1 cellular context compared by ENCODE assay signal in the genomic region with DNA sequence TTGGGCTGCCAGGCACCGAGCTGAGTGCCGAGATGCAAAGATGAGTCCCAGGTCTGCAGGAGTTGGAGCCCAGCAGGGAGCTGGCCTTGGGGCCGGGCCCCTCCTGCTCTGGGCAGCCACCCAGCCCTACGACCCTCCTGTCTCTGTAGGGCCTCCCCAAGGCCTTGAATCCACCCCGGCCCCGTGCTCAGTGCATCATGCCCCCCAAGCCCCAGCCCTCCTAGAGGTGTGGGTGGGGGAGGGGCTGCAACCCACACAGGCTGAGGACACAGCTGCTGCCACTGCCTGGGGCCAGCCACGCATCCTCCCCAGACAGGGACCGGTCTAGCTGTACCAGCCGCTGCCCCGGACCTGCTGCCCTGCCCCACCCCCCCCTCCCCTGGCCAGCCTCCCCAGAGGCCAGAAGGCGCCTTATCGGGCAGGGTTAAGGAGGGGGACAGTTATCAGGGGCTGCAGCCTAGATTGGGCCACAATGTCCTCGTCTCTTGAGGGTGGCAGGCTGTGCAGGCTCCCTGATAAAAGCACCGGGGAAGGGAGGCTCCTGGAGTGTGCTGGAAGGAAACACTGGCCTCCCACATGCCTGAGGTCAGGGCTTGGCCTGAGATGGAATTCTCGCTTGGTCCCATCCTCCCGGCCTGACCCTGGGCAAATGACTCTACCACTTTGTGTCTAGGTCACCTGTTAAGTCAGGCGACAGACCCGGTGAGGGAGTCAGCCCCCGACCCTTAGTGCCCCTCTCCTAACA.
TF ChIP-seq lines count a peak whose summit lies in the region.

No MANE protein-coding gene starts in this region.

TF ChIP-seq in HepG2, 621 proteins besides CTCF, POLR2A, EP300 and RAD21 (continued from another document):
- TF ChIP-seq, protein P1, sequence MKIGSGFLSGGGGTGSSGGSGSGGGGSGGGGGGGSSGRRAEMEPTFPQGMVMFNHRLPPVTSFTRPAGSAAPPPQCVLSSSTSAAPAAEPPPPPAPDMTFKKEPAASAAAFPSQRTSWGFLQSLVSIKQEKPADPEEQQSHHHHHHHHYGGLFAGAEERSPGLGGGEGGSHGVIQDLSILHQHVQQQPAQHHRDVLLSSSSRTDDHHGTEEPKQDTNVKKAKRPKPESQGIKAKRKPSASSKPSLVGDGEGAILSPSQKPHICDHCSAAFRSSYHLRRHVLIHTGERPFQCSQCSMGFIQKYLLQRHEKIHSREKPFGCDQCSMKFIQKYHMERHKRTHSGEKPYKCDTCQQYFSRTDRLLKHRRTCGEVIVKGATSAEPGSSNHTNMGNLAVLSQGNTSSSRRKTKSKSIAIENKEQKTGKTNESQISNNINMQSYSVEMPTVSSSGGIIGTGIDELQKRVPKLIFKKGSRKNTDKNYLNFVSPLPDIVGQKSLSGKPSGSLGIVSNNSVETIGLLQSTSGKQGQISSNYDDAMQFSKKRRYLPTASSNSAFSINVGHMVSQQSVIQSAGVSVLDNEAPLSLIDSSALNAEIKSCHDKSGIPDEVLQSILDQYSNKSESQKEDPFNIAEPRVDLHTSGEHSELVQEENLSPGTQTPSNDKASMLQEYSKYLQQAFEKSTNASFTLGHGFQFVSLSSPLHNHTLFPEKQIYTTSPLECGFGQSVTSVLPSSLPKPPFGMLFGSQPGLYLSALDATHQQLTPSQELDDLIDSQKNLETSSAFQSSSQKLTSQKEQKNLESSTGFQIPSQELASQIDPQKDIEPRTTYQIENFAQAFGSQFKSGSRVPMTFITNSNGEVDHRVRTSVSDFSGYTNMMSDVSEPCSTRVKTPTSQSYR (CRISPR knock-in tag; IDR thresholded peaks at IDR 0.05; ENCODE audit: borderline replicate concordance): 0 out of 2 replicates have a peak, but pooled peaks have one; percentile 59
- TF ChIP-seq AHR (CRISPR knock-in tag; IDR thresholded peaks at IDR 0.05) (no peak), NFE2L1 (CRISPR knock-in tag; IDR thresholded peaks at IDR 0.05; ENCODE audit: borderline replicate concordance) (0 out of 2 replicates have a peak, but pooled peaks have one; percentile 27), RFX1 (IDR thresholded peaks at IDR 0.05) (no peak), SRSF1 (optimal IDR thresholded peaks at IDR 0.05; ENCODE audit: low read depth, low read length) (peak; percentile 66), HOXA9 (CRISPR knock-in tag; IDR thresholded peaks at IDR 0.05; ENCODE audit: borderline replicate concordance) (no peak), HNRNPL (IDR thresholded peaks at IDR 0.05; ENCODE audit: low read depth, low read length) (0 out of 2 replicates have a peak, but pooled peaks have one; percentile 55), ZNF275 (CRISPR knock-in tag; IDR thresholded peaks at IDR 0.05; ENCODE audit: borderline replicate concordance) (no peak), NKX3-1 (CRISPR knock-in tag; IDR thresholded peaks at IDR 0.05) (no peak), FOXJ3 (CRISPR knock-in tag; IDR thresholded peaks at IDR 0.05; ENCODE audit: borderline replicate concordance) (no peak), ZNF10 (CRISPR knock-in tag; IDR thresholded peaks at IDR 0.05; ENCODE audit: borderline replicate concordance, low read depth) (no peak), HOXA7 (CRISPR knock-in tag; IDR thresholded peaks at IDR 0.05) (no peak; the same call in 1 of the 2 replicates), ZNF207 (IDR thresholded peaks at IDR 0.05; ENCODE audit: borderline replicate concordance) (no peak), ATF7-NPFF (CRISPR knock-in tag; IDR thresholded peaks at IDR 0.05; ENCODE audit: low read depth) (no peak), SOX6 (IDR thresholded peaks at IDR 0.05) (no peak), SOX6 (CRISPR knock-in tag; IDR thresholded peaks at IDR 0.05) (no peak), NR2F2 (IDR thresholded peaks at IDR 0.05; ENCODE audit: borderline replicate concordance, low read depth) (no peak), ZNF563 (CRISPR knock-in tag; IDR thresholded peaks at IDR 0.05) (no peak), YEATS2 (CRISPR knock-in tag; IDR thresholded peaks at IDR 0.05; ENCODE audit: borderline replicate concordance) (no peak), ZNF12 (CRISPR knock-in tag; IDR thresholded peaks at IDR 0.05) (no peak), ZNF772 (CRISPR knock-in tag; IDR thresholded peaks at IDR 0.05) (peak; percentile 35; the same call in 1 of the 2 replicates), CSRNP1 (CRISPR knock-in tag; IDR thresholded peaks at IDR 0.05) (0 out of 2 replicates have a peak, but pooled peaks have one; percentile 1), KLF12 (CRISPR knock-in tag; IDR thresholded peaks at IDR 0.05; ENCODE audit: borderline replicate concordance) (no peak), NRL (CRISPR knock-in tag; IDR thresholded peaks at IDR 0.05; ENCODE audit: borderline replicate concordance) (no peak), ARNT2 (CRISPR knock-in tag; IDR thresholded peaks at IDR 0.05; ENCODE audit: low read depth) (0 out of 2 replicates have a peak, but pooled peaks have one; percentile 8), ZMYM4 (CRISPR knock-in tag; IDR thresholded peaks at IDR 0.05) (no peak), TGIF2 (CRISPR knock-in tag; IDR thresholded peaks at IDR 0.05) (peak; percentile 55; the same call in 1 of the 2 replicates), NFIC (IDR thresholded peaks at IDR 0.05; ENCODE audit: low read length) (no peak)
- TF ChIP-seq, protein P2, sequence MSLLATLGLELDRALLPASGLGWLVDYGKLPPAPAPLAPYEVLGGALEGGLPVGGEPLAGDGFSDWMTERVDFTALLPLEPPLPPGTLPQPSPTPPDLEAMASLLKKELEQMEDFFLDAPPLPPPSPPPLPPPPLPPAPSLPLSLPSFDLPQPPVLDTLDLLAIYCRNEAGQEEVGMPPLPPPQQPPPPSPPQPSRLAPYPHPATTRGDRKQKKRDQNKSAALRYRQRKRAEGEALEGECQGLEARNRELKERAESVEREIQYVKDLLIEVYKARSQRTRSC (CRISPR knock-in tag; IDR thresholded peaks at IDR 0.05; ENCODE audit: low read depth): no peak
- TF ChIP-seq, protein P3, sequence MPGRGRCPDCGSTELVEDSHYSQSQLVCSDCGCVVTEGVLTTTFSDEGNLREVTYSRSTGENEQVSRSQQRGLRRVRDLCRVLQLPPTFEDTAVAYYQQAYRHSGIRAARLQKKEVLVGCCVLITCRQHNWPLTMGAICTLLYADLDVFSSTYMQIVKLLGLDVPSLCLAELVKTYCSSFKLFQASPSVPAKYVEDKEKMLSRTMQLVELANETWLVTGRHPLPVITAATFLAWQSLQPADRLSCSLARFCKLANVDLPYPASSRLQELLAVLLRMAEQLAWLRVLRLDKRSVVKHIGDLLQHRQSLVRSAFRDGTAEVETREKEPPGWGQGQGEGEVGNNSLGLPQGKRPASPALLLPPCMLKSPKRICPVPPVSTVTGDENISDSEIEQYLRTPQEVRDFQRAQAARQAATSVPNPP (CRISPR knock-in tag; IDR thresholded peaks at IDR 0.05): no peak
- TF ChIP-seq, protein P4, sequence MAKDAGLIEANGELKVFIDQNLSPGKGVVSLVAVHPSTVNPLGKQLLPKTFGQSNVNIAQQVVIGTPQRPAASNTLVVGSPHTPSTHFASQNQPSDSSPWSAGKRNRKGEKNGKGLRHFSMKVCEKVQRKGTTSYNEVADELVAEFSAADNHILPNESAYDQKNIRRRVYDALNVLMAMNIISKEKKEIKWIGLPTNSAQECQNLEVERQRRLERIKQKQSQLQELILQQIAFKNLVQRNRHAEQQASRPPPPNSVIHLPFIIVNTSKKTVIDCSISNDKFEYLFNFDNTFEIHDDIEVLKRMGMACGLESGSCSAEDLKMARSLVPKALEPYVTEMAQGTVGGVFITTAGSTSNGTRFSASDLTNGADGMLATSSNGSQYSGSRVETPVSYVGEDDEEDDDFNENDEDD (CRISPR knock-in tag; IDR thresholded peaks at IDR 0.05; ENCODE audit: borderline replicate concordance): no peak
- TF ChIP-seq, protein P5, sequence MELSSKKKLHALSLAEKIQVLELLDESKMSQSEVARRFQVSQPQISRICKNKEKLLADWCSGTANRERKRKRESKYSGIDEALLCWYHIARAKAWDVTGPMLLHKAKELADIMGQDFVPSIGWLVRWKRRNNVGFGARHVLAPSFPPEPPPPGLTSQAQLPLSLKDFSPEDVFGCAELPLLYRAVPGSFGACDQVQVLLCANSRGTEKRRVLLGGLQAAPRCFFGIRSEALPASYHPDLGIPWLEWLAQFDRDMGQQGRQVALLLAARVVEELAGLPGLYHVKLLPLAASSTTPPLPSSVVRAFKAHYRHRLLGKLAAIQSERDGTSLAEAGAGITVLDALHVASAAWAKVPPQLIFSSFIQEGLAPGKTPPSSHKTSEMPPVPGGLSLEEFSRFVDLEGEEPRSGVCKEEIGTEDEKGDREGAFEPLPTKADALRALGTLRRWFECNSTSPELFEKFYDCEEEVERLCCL (CRISPR knock-in tag; IDR thresholded peaks at IDR 0.05; ENCODE audit: borderline replicate concordance): no peak
